Comparison of ENCODE assay signal across 8 cellular contexts in the genomic region with DNA sequence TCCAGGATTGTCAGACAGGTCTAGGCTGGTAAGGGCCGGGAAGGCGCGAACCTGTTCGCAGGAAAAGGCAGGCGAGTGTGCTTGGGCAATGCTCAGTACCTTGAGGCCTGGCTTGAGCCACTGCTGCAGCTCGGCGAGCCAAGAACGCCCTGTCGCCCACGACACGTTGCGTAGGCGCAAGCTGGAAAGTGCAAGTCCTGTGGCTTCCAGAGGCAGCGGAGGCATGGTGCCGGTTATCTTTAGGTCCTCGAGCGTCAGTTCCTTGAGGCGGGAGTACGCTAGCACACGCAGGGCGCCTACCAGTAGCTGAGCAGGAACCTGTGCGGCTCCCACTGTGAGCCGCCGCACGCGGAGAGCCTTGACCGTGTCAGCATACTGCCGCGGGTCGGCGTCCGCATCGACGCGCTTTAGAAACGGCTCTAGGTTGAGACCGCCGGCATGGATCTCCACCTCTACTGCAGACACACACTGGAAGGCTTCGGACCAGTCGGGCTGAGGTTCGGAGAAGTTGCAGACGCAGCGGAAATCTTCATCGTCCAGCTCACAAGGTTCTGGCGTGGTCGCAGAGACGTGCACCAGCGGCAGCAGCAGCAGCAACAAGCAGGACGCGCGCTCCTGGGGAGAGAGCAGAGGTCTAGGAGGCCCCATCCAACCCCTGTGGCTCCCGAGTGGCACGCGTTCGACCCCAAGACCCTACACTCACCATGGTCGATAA. TPM values are rescaled to one million over a fixed set of nuclear protein-coding genes. Genes with fewer than 3 reads are reported as not detected.
DNase-seq lines count a peak whose midpoint lies in the region; ATAC-seq and TF ChIP-seq lines count a peak whose summit lies in the region.

No MANE protein-coding gene starts in this region.

- peak overlapping the region; percentile 76 for H3K4me3 ChIP-seq in ACC112 (ENCODE audit: low read depth, low read length)
- peak overlapping the region; percentile 74 for H3K4me3 ChIP-seq in coronary artery

- peak; percentile 64 for DNase-seq in activated CD4-positive, alpha-beta T cell treated with anti-CD3 and anti-CD28 coated beads for 48 hours
- DNase-seq in coronary artery (ENCODE audit: low spot score) (peak; percentile 82), lung microvascular endothelial cell (ENCODE audit: low read depth in 2 of 2) (peak; percentile 54 to 60)
- peak; percentile 53 for DNase-seq in stimulated activated naive CD8-positive, alpha-beta T cell treated with anti-CD3 and anti-CD28 coated beads, Interleukin-15, Interleukin-2, amounts not matched to agents 100 U/mL and 50 U/mL, for 24 hours

- peak overlapping the region; percentile 96 for H2AFZ ChIP-seq in ACC112 (ENCODE audit: low read length, unreplicated experiment)

- H3K27ac ChIP-seq in ACC112 (ENCODE audit: low read depth, low read length) = no peak overlapping the region
- H3K27ac ChIP-seq in coronary artery = peak overlapping the region; percentile 60 to 81

- peaks cover 14% of the 10 kb centered on the region for H3K4me1 ChIP-seq in ACC112 (ENCODE audit: control insufficient read depth, insufficient read depth, low read length, unreplicated experiment)

- 0 out of 2 replicates have a peak, but pooled peaks cover 6% of the 10 kb centered on the region for H3K27me3 ChIP-seq in ACC112 (ENCODE audit: insufficient read depth, low read length)

- ATAC-seq in GM18909 (IDR thresholded peaks at IDR 0.05; ENCODE audit: poor library complexity, unreplicated experiment) = peak; percentile 72
- ATAC-seq in HG03432 (IDR thresholded peaks at IDR 0.05; ENCODE audit: unreplicated experiment) = peak; percentile 61
- peak; percentile 75 for ATAC-seq in stimulated activated naive CD8-positive, alpha-beta T cell treated with anti-CD3 and anti-CD28 coated beads, Interleukin-15, Interleukin-2, amounts not matched to agents 100 U/mL and 50 U/mL, for 24 hours
- ATAC-seq in HG03097 (IDR thresholded peaks at IDR 0.05; ENCODE audit: low FRiP score, unreplicated experiment) = no peak

- H3K79me2 ChIP-seq in ACC112 (ENCODE audit: control insufficient read depth, insufficient read depth, low read length, unreplicated experiment) = no peaks in the 10 kb centered on the region

- TF ChIP-seq CTCF in coronary artery (IDR thresholded peaks at IDR 0.05) = no peak

- H3K36me3 ChIP-seq in ACC112 (ENCODE audit: insufficient read depth, low read length) = no peaks in the 10 kb centered on the region

RNA-seq across cellular contexts. Expression of a gene that starts 0.5 kb away (rescaled TPM):
- total RNA-seq in lung microvascular endothelial cell = 1.1 and 2.8 TPM in 2 replicates

RNA-seq across cellular contexts. Expression of a gene that starts 6.7 kb away (rescaled TPM):
- total RNA-seq in lung microvascular endothelial cell = 8.1 and 10.5 TPM in 2 replicates

RNA-seq across cellular contexts. Expression of a gene that starts 14.9 kb away (rescaled TPM):
- total RNA-seq in lung microvascular endothelial cell = 70.0 and 90.3 TPM in 2 replicates

RNA-seq across cellular contexts. Expression of a gene that starts 15.1 kb away (rescaled TPM):
- total RNA-seq in lung microvascular endothelial cell = 47.7 and 55.8 TPM in 2 replicates

RNA-seq across cellular contexts. Expression of a gene that starts 32.2 kb away (rescaled TPM):
- total RNA-seq in lung microvascular endothelial cell = 19.8 and 28.2 TPM in 2 replicates
